ENCODE assay signal across 24 cellular contexts in genomic region chr17:55269894-55270293, GRCh38. TPM values are rescaled to one million over a fixed set of nuclear protein-coding genes. Genes with fewer than 3 reads are reported as not detected.
"Had no signal": no experiment of that assay in that cellular context is flagged by ENCODE, and none has a peak within 500 bp of the region (broad histone marks: within the 10 kb centered on the region; RNA-seq: fewer than 3 reads in every experiment).

No MANE protein-coding gene starts in this region.

- H3K27me3 ChIP-seq: pancreas had no signal

- H3K36me3 Mint-ChIP-seq: activated CD8-positive, alpha-beta memory T cell treated with anti-CD3 and anti-CD28 coated beads, Interleukin-2, amount 10 ng/mL, durations not matched to agents 7 days and 5 days had no signal

- H3K4me3 Mint-ChIP-seq: activated B cell treated with CpG ODN at 0.5 μM for 24 hours; activated CD8-positive, alpha-beta memory T cell treated with anti-CD3 and anti-CD28 coated beads, Interleukin-2, amount 10 ng/mL, durations not matched to agents 7 days and 5 days; activated CD8-positive, alpha-beta T cell treated with anti-CD3 and anti-CD28 coated beads, Interleukin-2, amount 10 ng/mL, durations not matched to agents 7 days and 5 days; naive thymus-derived CD4-positive, alpha-beta T cell; neural crest cell; T-helper 2 cell treated with Interferon-gamma antibody and Interleukin-4, amounts not matched to agents 5 μg/mL and 100 μg/mL, for 36 hours had no signal

- H3K36me3 ChIP-seq: pancreas, prostate gland, thoracic aorta, upper lobe of left lung had no signal

- H3K9me3 ChIP-seq: heart left ventricle, pancreas, prostate gland, thoracic aorta, upper lobe of left lung had no signal

- H3K27ac Mint-ChIP-seq: activated B cell treated with CpG ODN at 0.5 μM for 24 hours; activated CD8-positive, alpha-beta memory T cell treated with anti-CD3 and anti-CD28 coated beads, Interleukin-2, amount 10 ng/mL, durations not matched to agents 7 days and 5 days; activated CD8-positive, alpha-beta T cell treated with anti-CD3 and anti-CD28 coated beads, Interleukin-2, amount 10 ng/mL, durations not matched to agents 7 days and 5 days; activated naive CD4-positive, alpha-beta T cell treated with anti-CD3 and anti-CD28 coated beads, Interleukin-2, amount 50 U/mL, for 72 hours; activated T-helper 2 cell treated with anti-CD3 and anti-CD28 coated beads, Interferon-gamma antibody, Interleukin-2, Interleukin-4, amounts not matched to agents 10 μg/mL and 5 μg/mL and 100 μg/mL, durations not matched to agents 14 hours and 24 hours and 36 hours; naive thymus-derived CD4-positive, alpha-beta T cell; T-helper 2 cell treated with Interferon-gamma antibody and Interleukin-4, amounts not matched to agents 5 μg/mL and 100 μg/mL, for 36 hours had no signal

- H3K4me1 ChIP-seq: prostate gland had no signal

- ATAC-seq: activated CD8-positive, alpha-beta memory T cell treated with anti-CD3 and anti-CD28 coated beads, Interleukin-2, amount 10 ng/mL, durations not matched to agents 7 days and 5 days; activated CD8-positive, alpha-beta T cell treated with anti-CD3 and anti-CD28 coated beads, Interleukin-2, amount 10 ng/mL, durations not matched to agents 7 days and 5 days; activated naive CD4-positive, alpha-beta T cell treated with anti-CD3 and anti-CD28 coated beads, Interleukin-2, amount 50 U/mL, for 72 hours; heart left ventricle; naive thymus-derived CD4-positive, alpha-beta T cell; pancreas had no signal

- H3K27ac ChIP-seq: epithelial cell of prostate, pancreas had no signal

- H3K4me3 ChIP-seq: pancreas, thoracic aorta had no signal

- H3K9me3 Mint-ChIP-seq: activated B cell treated with CpG ODN at 0.5 μM for 24 hours; activated naive CD4-positive, alpha-beta T cell treated with anti-CD3 and anti-CD28 coated beads, Interleukin-2, amount 50 U/mL, for 72 hours; activated T-helper 2 cell treated with anti-CD3 and anti-CD28 coated beads, Interferon-gamma antibody, Interleukin-2, Interleukin-4, amounts not matched to agents 10 μg/mL and 5 μg/mL and 100 μg/mL, durations not matched to agents 14 hours and 24 hours and 36 hours; neural crest cell; T-helper 2 cell treated with Interferon-gamma antibody and Interleukin-4, amounts not matched to agents 5 μg/mL and 100 μg/mL, for 36 hours had no signal

- H3K4me1 Mint-ChIP-seq: neural crest cell had no signal

- DNase-seq: activated B cell treated with CpG ODN at 0.5 μM for 24 hours; activated CD8-positive, alpha-beta memory T cell treated with anti-CD3 and anti-CD28 coated beads, Interleukin-2, amount 10 ng/mL, durations not matched to agents 7 days and 5 days; activated CD8-positive, alpha-beta T cell treated with anti-CD3 and anti-CD28 coated beads, Interleukin-2, amount 10 ng/mL, durations not matched to agents 7 days and 5 days; activated T-cell treated with anti-CD3 and anti-CD28 coated beads, Interleukin-2, amount 50 U/mL, for 48 hours; dermis blood vessel endothelial cell; effector CD8-positive, alpha-beta T cell; heart left ventricle; hypothalamus; midbrain; naive thymus-derived CD4-positive, alpha-beta T cell; nucleus accumbens; pancreas; retina; stimulated activated naive CD4-positive, alpha-beta T cell; T-helper 1 cell; upper lobe of left lung had no signal

RNA-seq across cellular contexts. Expression of gene HLF, which starts 5.1 kb away (rescaled TPM):
- total RNA-seq: dermis blood vessel endothelial cell, fibroblast of villous mesenchyme, neural crest cell had no signal
